In genomic region chr7:1028775-1029636, GRCh38 we compare ENCODE assay signal across 8 cellular contexts. TPM values are rescaled to one million over a fixed set of nuclear protein-coding genes. Genes with fewer than 3 reads are reported as not detected.
DNase-seq lines count a peak whose midpoint lies in the region; ATAC-seq, FAIRE-seq and TF ChIP-seq lines count a peak whose summit lies in the region.

No MANE protein-coding gene starts in this region.

- peaks cover 53% of the 10 kb centered on the region for H3K4me1 Mint-ChIP-seq in activated B cell treated with CpG ODN at 0.5 μM for 24 hours

- H3K27me3 Mint-ChIP-seq in activated B cell treated with CpG ODN at 0.5 μM for 24 hours: no peaks in the 10 kb centered on the region

- DNase-seq in NCI-H345 (lab: John Stamatoyannopoulos, UW) (peak; percentile 50), NCI-H345 treated with DMSO at 0.1 percent for 48 hours (lab: John Stamatoyannopoulos, UW; ENCODE audit: unreplicated experiment) (no peak), NCI-H1930 (lab: John Stamatoyannopoulos, UW) (peak; percentile 41 to 51), activated B cell treated with CpG ODN at 0.5 μM for 24 hours (peak; percentile 50), cerebellar cortex (ENCODE audit: low spot score) (peak; percentile 89), smooth muscle cell of the brain vasculature (ENCODE audit: low read depth, low spot score) (peak; percentile 70)

- FAIRE-seq in islet of Langerhans (lab: Jason Lieb, UNC): peak; percentile 94

- no peaks in the 10 kb centered on the region for H3K9me3 Mint-ChIP-seq in activated B cell treated with CpG ODN at 0.5 μM for 24 hours

- H3K36me3 Mint-ChIP-seq in activated B cell treated with CpG ODN at 0.5 μM for 24 hours (ENCODE audit: low read depth): peaks cover 26% of the 10 kb centered on the region

- peak overlapping the region; percentile 77 for H3K4me3 Mint-ChIP-seq in activated B cell treated with CpG ODN at 0.5 μM for 24 hours

- CTCF ChIA-PET in activated B cell treated with CpG ODN at 0.5 μM for 24 hours (lab: Charles Lee): interaction anchor here (2.0 kb wide), 1 partner anchor 37 kb away, joined by 6 read pairs; no protein-coding TSS in a partner anchor

- TF ChIP-seq CTCF in activated B cell treated with CpG ODN at 0.5 μM for 24 hours (IDR thresholded peaks at IDR 0.05): no peak

- H3K27ac Mint-ChIP-seq in activated B cell treated with CpG ODN at 0.5 μM for 24 hours: peak overlapping the region; percentile 71

- intact Hi-C loops in activated B cell treated with CpG ODN at 0.5 μM for 24 hours (cut with micrococcal nuclease): loop anchor here (5.0 to 10.0 kb wide), 3 partner anchors 37 to 1286 kb away; partner anchors contain the start of gene SNX8

- POLR2A ChIA-PET in activated B cell treated with CpG ODN at 0.5 μM for 24 hours (lab: Charles Lee): interaction anchor here (0.9 to 7.7 kb wide), 4 partner anchors 10 to 35 kb away, joined by 3 to 148 read pairs (median 20); partner anchors contain the start of gene GPR146

- ATAC-seq in activated B cell treated with CpG ODN at 0.5 μM for 24 hours (ENCODE audit: low read depth): peak; percentile 27
- ATAC-seq in GM21528 (IDR thresholded peaks at IDR 0.05; ENCODE audit: low FRiP score, unreplicated experiment): no peak

RNA-seq across cellular contexts. Expression of gene GPR146, which starts 15.3 kb away (rescaled TPM):
- total RNA-seq in activated B cell treated with CpG ODN at 0.5 μM for 24 hours: 6.2 and 6.9 TPM in 2 replicates

RNA-seq across cellular contexts. Expression of gene CYP2W1, which starts 46.0 kb away (rescaled TPM):
- not detected in 2 replicates for total RNA-seq in activated B cell treated with CpG ODN at 0.5 μM for 24 hours

RNA-seq across cellular contexts. Expression of gene COX19, which starts 53.7 kb away (rescaled TPM):
- 21.2 and 24.5 TPM in 2 replicates for total RNA-seq in activated B cell treated with CpG ODN at 0.5 μM for 24 hours

RNA-seq across cellular contexts. Expression of gene GPER1, which starts 58.9 kb away (rescaled TPM):
- total RNA-seq in activated B cell treated with CpG ODN at 0.5 μM for 24 hours: 2.7 and 3.0 TPM in 2 replicates
